In genomic region chr9:31119882-31120481, GRCh38 we compare ENCODE assay signal across 8 cellular contexts.
DNase-seq lines count a peak whose midpoint lies in the region; ATAC-seq, FAIRE-seq and TF ChIP-seq lines count a peak whose summit lies in the region.

No MANE protein-coding gene starts in this region.

- no peaks in the 10 kb centered on the region for H3K9me3 Mint-ChIP-seq in activated naive CD4-positive, alpha-beta T cell treated with anti-CD3 and anti-CD28 coated beads, Interleukin-2, amount 10 ng/mL, durations not matched to agents 7 days and 5 days

- no peaks in the 10 kb centered on the region for H3K4me1 Mint-ChIP-seq in activated naive CD4-positive, alpha-beta T cell treated with anti-CD3 and anti-CD28 coated beads, Interleukin-2, amount 10 ng/mL, durations not matched to agents 7 days and 5 days

- no peak overlapping the region for H3K27ac ChIP-seq in kidney (ENCODE audit: low read depth in 2 of 2, low read length in 2 of 2)
- H3K27ac ChIP-seq in transverse colon = no peak overlapping the region

- in situ Hi-C loops in transverse colon (cut with MboI; ENCODE audit: low pct_ligation_motif_present in 1 of 4, low pct_unique_long_range_greater_than_20kb in 1 of 4, low sequenced_read_pairs in 3 of 4) = loop anchor here in 2 of 4 donors (10.0 to 25.0 kb wide), 3 partner anchors 667 to 1117 kb away; no protein-coding TSS in a partner anchor

- ATAC-seq in HG02973 (IDR thresholded peaks at IDR 0.05; ENCODE audit: unreplicated experiment) = peak; percentile 89
- no peak for ATAC-seq in GM18861 (IDR thresholded peaks at IDR 0.05; ENCODE audit: unreplicated experiment)

- DNase-seq in stimulated activated CD8-positive, alpha-beta memory T cell treated with anti-CD3 and anti-CD28 coated beads, Interleukin-12 subunit alpha, Interleukin-12 subunit beta, amount 100 ng/mL, for 1 hour (ENCODE audit: low read depth) = peak; percentile 4
- no peak for DNase-seq in stimulated activated CD8-positive, alpha-beta memory T cell treated with anti-CD3 and anti-CD28 coated beads, Interleukin-4, amount 100 ng/mL, for 48 hours
- DNase-seq in NCI-H345 treated with DMSO at 0.1 percent for 48 hours (lab: John Stamatoyannopoulos, UW; ENCODE audit: unreplicated experiment) = peak; percentile 26
- peak; percentile 55 for DNase-seq in activated naive CD4-positive, alpha-beta T cell treated with anti-CD3 and anti-CD28 coated beads, Interleukin-2, amount 10 ng/mL, durations not matched to agents 7 days and 5 days
- no peak for DNase-seq in kidney
- DNase-seq in transverse colon = peak; percentile 12

- TF ChIP-seq CTCF in kidney (IDR thresholded peaks at IDR 0.05; ENCODE audit: borderline replicate concordance, extremely low read depth, insufficient read depth) (peak; percentile 21), transverse colon (IDR thresholded peaks at IDR 0.05) (peak; percentile 36 to 49 (median 38))

- intact Hi-C loops in kidney (cut with DNase I) (no loop called here), transverse colon (cut with DNase I; ENCODE audit: low total_unique reads) (loop anchor here (10.0 kb wide), 1 partner anchor 1515 kb away; no protein-coding TSS in a partner anchor)

- no peak overlapping the region for H3K4me3 Mint-ChIP-seq in activated naive CD4-positive, alpha-beta T cell treated with anti-CD3 and anti-CD28 coated beads, Interleukin-2, amount 10 ng/mL, durations not matched to agents 7 days and 5 days

- no peak for FAIRE-seq in kidney (lab: Jason Lieb, UNC)

- H3K36me3 ChIP-seq in kidney (ENCODE audit: control insufficient read depth in 1 of 2, insufficient read depth in 2 of 2, low read length in 2 of 2) (no peaks in the 10 kb centered on the region), transverse colon (no peaks in the 10 kb centered on the region)

- H3K27ac Mint-ChIP-seq in activated naive CD4-positive, alpha-beta T cell treated with anti-CD3 and anti-CD28 coated beads, Interleukin-2, amount 10 ng/mL, durations not matched to agents 7 days and 5 days = no peak overlapping the region

- no peaks in the 10 kb centered on the region for H3K27me3 Mint-ChIP-seq in activated naive CD4-positive, alpha-beta T cell treated with anti-CD3 and anti-CD28 coated beads, Interleukin-2, amount 10 ng/mL, durations not matched to agents 7 days and 5 days

- H3K4me3 ChIP-seq in kidney (ENCODE audit: low read length in 2 of 2) (no peak overlapping the region), transverse colon (no peak overlapping the region)

- TF ChIP-seq POLR2A in transverse colon (IDR thresholded peaks at IDR 0.05) = no peak

- no peak overlapping the region for H3K9ac ChIP-seq in kidney (ENCODE audit: low read length in 2 of 2)

- H3K36me3 Mint-ChIP-seq in activated naive CD4-positive, alpha-beta T cell treated with anti-CD3 and anti-CD28 coated beads, Interleukin-2, amount 10 ng/mL, durations not matched to agents 7 days and 5 days = no peaks in the 10 kb centered on the region

- TF ChIP-seq EP300 in transverse colon (IDR thresholded peaks at IDR 0.05; ENCODE audit: low read depth) = no peak

- no peaks in the 10 kb centered on the region for H3K27me3 ChIP-seq in transverse colon

- WGBS in transverse colon (ENCODE audit: low coverage in 1 of 2), 2 donors = 30 to 55% methylated on average over 2 to 6 of the region's 6 CpGs

- H3K9me3 ChIP-seq in kidney (ENCODE audit: control insufficient read depth in 1 of 2, low read length in 2 of 2) = no peaks in the 10 kb centered on the region
- H3K9me3 ChIP-seq in transverse colon = no peaks in the 10 kb centered on the region

- CTCF ChIA-PET in activated naive CD4-positive, alpha-beta T cell treated with anti-CD3 and anti-CD28 coated beads, Interleukin-2, amount 10 ng/mL, durations not matched to agents 7 days and 5 days (lab: Charles Lee) = interaction anchor here (1.0 to 2.3 kb wide), 3 partner anchors 422 to 955 kb away, joined by 3 to 5 read pairs (median 4); no protein-coding TSS in a partner anchor

- H3K4me1 ChIP-seq in kidney (ENCODE audit: control insufficient read depth in 1 of 2, insufficient read depth in 1 of 2, low read depth in 1 of 2, low read length in 2 of 2) = no peaks in the 10 kb centered on the region
- no peaks in the 10 kb centered on the region for H3K4me1 ChIP-seq in transverse colon

Comparison
In these comparisons a context has a peak if more than half of its experiments do, and no peak if none do; other contexts are left out.
1. DNase-seq: peak in stimulated activated CD8-positive, alpha-beta memory T cell treated with anti-CD3 and anti-CD28 coated beads, Interleukin-12 subunit alpha, Interleukin-12 subunit beta, amount 100 ng/mL, for 1 hour (single experiment), NCI-H345 treated with DMSO at 0.1 percent for 48 hours (single experiment), activated naive CD4-positive, alpha-beta T cell treated with anti-CD3 and anti-CD28 coated beads, Interleukin-2, amount 10 ng/mL, durations not matched to agents 7 days and 5 days (single experiment) and transverse colon (single experiment); none in stimulated activated CD8-positive, alpha-beta memory T cell treated with anti-CD3 and anti-CD28 coated beads, Interleukin-4, amount 100 ng/mL, for 48 hours (single experiment) and kidney (single experiment).